In genomic region chrX:82748901-82749505, GRCh38 we compare ENCODE assay signal across 25 cellular contexts.
DNase-seq lines count a peak whose midpoint lies in the region; ATAC-seq and FAIRE-seq lines count a peak whose summit lies in the region.
"Had no signal": no experiment of that assay in that cellular context is flagged by ENCODE, and none has a peak within 500 bp of the region (broad histone marks: within the 10 kb centered on the region; RNA-seq: fewer than 3 reads in every experiment).

No MANE protein-coding gene starts in this region.

- FAIRE-seq in GM19239 (lab: Jason Lieb, UNC): no peak
- FAIRE-seq: islet of Langerhans had no signal

- DNase-seq in A172 (ENCODE audit: low spot score) (peak; percentile 5), HCEC 1CT (peak; percentile 68), SJCRH30 (no peak), fibroblast of gingiva (ENCODE audit: low read depth) (peak; percentile 33), NCI-H187 (lab: John Stamatoyannopoulos, UW) (no peak), GM19239 (ENCODE audit: insufficient read length, low spot score) (no peak)
- no peak for DNase-seq in stimulated activated naive CD4-positive, alpha-beta T cell treated with Interleukin-2 at 50 U/mL for 16 hours (lab: John Stamatoyannopoulos, UW)
- DNase-seq: activated CD8-positive, alpha-beta memory T cell treated with anti-CD3 and anti-CD28 coated beads, Interleukin-2, amount 50 U/mL, for 4 hours; Caco-2; EL; foreskin fibroblast; H9; lower lobe of right lung; NCI-H1048; NCI-H187 treated with DMSO at 0.1 percent for 48 hours; NCI-H2227 treated with DMSO at 0.1 percent for 48 hours; OCI-M1; sigmoid colon; substantia nigra had no signal

- no peaks in the 10 kb centered on the region for H3K4me1 ChIP-seq in SJCRH30
- H3K4me1 ChIP-seq: BLaER1, Caco-2, lower lobe of right lung, sigmoid colon had no signal

- no peaks in the 10 kb centered on the region for H3K36me3 ChIP-seq in SJCRH30
- H3K36me3 ChIP-seq: BLaER1, lower lobe of right lung, sigmoid colon had no signal

- no peak for ATAC-seq in HG03469 (IDR thresholded peaks at IDR 0.05; ENCODE audit: unreplicated experiment)
- ATAC-seq: activated T-helper 17 cell treated with anti-CD3 and anti-CD28 coated beads, Interleukin-2, amount 50 U/mL, for 72 hours; lower lobe of right lung had no signal

- H3K27me3 ChIP-seq in SJCRH30: no peaks in the 10 kb centered on the region
- H3K27me3 ChIP-seq: sigmoid colon had no signal

- peak overlapping the region; percentile 39; the same call in 1 of the 2 replicates for H3K27ac ChIP-seq in SJCRH30
- H3K27ac ChIP-seq: BLaER1, lower lobe of right lung, sigmoid colon, SK-N-MC, VCaP had no signal

- H3K4me3 ChIP-seq in SJCRH30: no peak overlapping the region
- H3K4me3 ChIP-seq: BLaER1, lower lobe of right lung, sigmoid colon, SK-N-MC had no signal

- no peaks in the 10 kb centered on the region for H3K9me3 ChIP-seq in SJCRH30 (replicated peaks)
- H3K9me3 ChIP-seq: BLaER1, Caco-2, lower lobe of right lung, sigmoid colon had no signal

Comparison
In these comparisons a context has a peak if more than half of its experiments do, and no peak if none do; other contexts are left out.
1. DNase-seq: peak in A172 (single experiment), HCEC 1CT (single experiment) and fibroblast of gingiva (single experiment); none in SJCRH30 (0 of 2), NCI-H187 (0 of 2), stimulated activated naive CD4-positive, alpha-beta T cell treated with Interleukin-2 at 50 U/mL for 16 hours (single experiment) and GM19239 (single experiment).